ENCODE assay signal across 21 cellular contexts in genomic region chr7:95907337-95907736, GRCh38.
A peak's percentile ranks its signal among the peaks of the same experiment; 100 is the strongest.
DNase-seq lines count a peak whose midpoint lies in the region; ATAC-seq and TF ChIP-seq lines count a peak whose summit lies in the region.
"Had no signal": no experiment of that assay in that cellular context is flagged by ENCODE, and none has a peak within 500 bp of the region (broad histone marks: within the 10 kb centered on the region; RNA-seq: fewer than 3 reads in every experiment).

No MANE protein-coding gene starts in this region.

- peaks cover 3% of the 10 kb centered on the region for H3K27me3 Mint-ChIP-seq in GM23338 (ENCODE audit: insufficient read depth, low read depth, poor library complexity)

- peak overlapping the region; percentile 58 for H3K4me2 ChIP-seq in GM23338

- no peaks in the 10 kb centered on the region for H3K9me2 ChIP-seq in GM23338 (ENCODE audit: insufficient read depth)

- H3K4me3 Mint-ChIP-seq in GM23338 = no peak overlapping the region
- H3K4me3 Mint-ChIP-seq: B cell; CD8-positive, alpha-beta T cell; T-helper 1 cell treated with Interleukin-12 subunit alpha and Interleukin-12 subunit beta and Interleukin-4 antibody, amounts not matched to agents 30 μg/mL and 1 μg/mL, for 36 hours had no signal

- H3K36me3 ChIP-seq in GM23338 (ENCODE audit: insufficient read depth) (no peaks in the 10 kb centered on the region), lower lobe of right lung (no peaks in the 10 kb centered on the region)
- H3K36me3 ChIP-seq: Peyer's patch had no signal

- TF ChIP-seq CTCF in GM23338 (conservative IDR thresholded peaks at IDR 0.05; ENCODE audit: low read depth in 2 of 2) = no peak
- no peak for TF ChIP-seq CTCF in lower lobe of right lung (IDR thresholded peaks at IDR 0.05)

- H3K9me3 ChIP-seq in lower lobe of right lung = no peaks in the 10 kb centered on the region
- H3K9me3 ChIP-seq: Caco-2, Peyer's patch had no signal

- no peak overlapping the region for H3K27ac Mint-ChIP-seq in GM23338
- H3K27ac Mint-ChIP-seq: B cell; CD8-positive, alpha-beta T cell; T-helper 1 cell treated with Interleukin-12 subunit alpha and Interleukin-12 subunit beta and Interleukin-4 antibody, amounts not matched to agents 30 μg/mL and 1 μg/mL, for 36 hours had no signal

- H3K36me3 Mint-ChIP-seq in GM23338 (ENCODE audit: low read depth) = no peaks in the 10 kb centered on the region
- H3K36me3 Mint-ChIP-seq: CD8-positive, alpha-beta T cell had no signal

- H3K27ac ChIP-seq in GM23338 (ENCODE audit: low read depth) (peak overlapping the region; percentile 74; the same call in 1 of the 2 replicates), lower lobe of right lung (no peak overlapping the region)
- H3K27ac ChIP-seq: C4-2B, GM23248, Peyer's patch, SK-N-MC had no signal

- H3K9me3 Mint-ChIP-seq in GM23338 = no peaks in the 10 kb centered on the region
- H3K9me3 Mint-ChIP-seq: CD8-positive, alpha-beta T cell; H9; T-helper 1 cell treated with Interleukin-12 subunit alpha and Interleukin-12 subunit beta and Interleukin-4 antibody, amounts not matched to agents 30 μg/mL and 1 μg/mL, for 36 hours had no signal

- H3K4me3 ChIP-seq in GM23338 = peak overlapping the region; percentile 3; the same call in 1 of the 2 replicates
- H3K4me3 ChIP-seq in lower lobe of right lung = no peak overlapping the region
- H3K4me3 ChIP-seq: GM23248, Peyer's patch, SK-N-MC had no signal

- DNase-seq in DMS79 (lab: John Stamatoyannopoulos, UW) = peak; percentile 5
- DNase-seq in GM23338 (ENCODE audit: low spot score) = no peak
- DNase-seq in SW480 (ENCODE audit: low spot score) = peak; percentile 17
- DNase-seq in myocyte (ENCODE audit: low read depth) = peak; percentile 70
- DNase-seq in KG1 (lab: John Stamatoyannopoulos, UW) = no peak
- DNase-seq in lower lobe of right lung = no peak
- no peak for DNase-seq in NCI-H524 (lab: John Stamatoyannopoulos, UW)
- DNase-seq: Caco-2; CD8-positive, alpha-beta T cell; GM23248; H9; Kasumi-1; NCI-H1105; NCI-H2081 treated with DMSO at 0.1 percent for 48 hours; Peyer's patch; SHP77 treated with DMSO at 0.1 percent for 48 hours had no signal

- no peaks in the 10 kb centered on the region for H4K20me1 ChIP-seq in GM23338 (replicated peaks; ENCODE audit: insufficient read depth)

- no peaks in the 10 kb centered on the region for H3F3A ChIP-seq in GM23338 (replicated peaks; ENCODE audit: low read depth)

- intact Hi-C loops in lower lobe of right lung (cut with DNase I) = no loop called here

- H3K4me1 ChIP-seq in GM23338 (ENCODE audit: insufficient read depth) = peaks cover 32% of the 10 kb centered on the region
- no peaks in the 10 kb centered on the region for H3K4me1 ChIP-seq in lower lobe of right lung
- H3K4me1 ChIP-seq: Caco-2, Peyer's patch had no signal

- H3K4me1 Mint-ChIP-seq in GM23338 = peaks cover 21% of the 10 kb centered on the region
- H3K4me1 Mint-ChIP-seq: B cell had no signal

- H3K27me3 ChIP-seq in GM23338 (ENCODE audit: insufficient read depth) (no peaks in the 10 kb centered on the region), lower lobe of right lung (ENCODE audit: low read depth) (peaks cover 3% of the 10 kb centered on the region)
- H3K27me3 ChIP-seq: Peyer's patch had no signal

- ATAC-seq in GM23338 (peak; percentile 38; the same call in 1 of the 3 replicates), lower lobe of right lung (no peak)
- ATAC-seq: CD8-positive, alpha-beta T cell; HepG2 had no signal

- no peaks in the 10 kb centered on the region for H3K79me2 ChIP-seq in GM23338 (replicated peaks; ENCODE audit: insufficient read depth)

- peak overlapping the region; percentile 23; the same call in 1 of the 2 replicates for H2AFZ ChIP-seq in GM23338
- H2AFZ ChIP-seq: GM23248 had no signal

TF ChIP-seq in GM23338, 12 proteins besides CTCF, POLR2A, EP300 and RAD21 (continues in another document):
- TF ChIP-seq ZNF462 (CRISPR knock-in tag; IDR thresholded peaks at IDR 0.05) (no peak), EZH2phosphoT487 (IDR thresholded peaks at IDR 0.05; ENCODE audit: unreplicated experiment) (no peak), POLR2AphosphoS5 (IDR thresholded peaks at IDR 0.05; ENCODE audit: low read depth) (no peak), JUNB (IDR thresholded peaks at IDR 0.05; ENCODE audit: unreplicated experiment) (no peak), CREB1 (CRISPR knock-in tag; IDR thresholded peaks at IDR 0.05; ENCODE audit: low read depth) (no peak), ZNF114 (CRISPR knock-in tag; IDR thresholded peaks at IDR 0.05) (no peak), NANOG (IDR thresholded peaks at IDR 0.05; ENCODE audit: borderline replicate concordance) (no peak), STAT1 (IDR thresholded peaks at IDR 0.05; ENCODE audit: unreplicated experiment) (no peak), ETS1 (IDR thresholded peaks at IDR 0.05) (no peak), EZH2 (IDR thresholded peaks at IDR 0.05; ENCODE audit: low read depth, unreplicated experiment) (no peak)

Comparison
In these comparisons a context has a peak if more than half of its experiments do, and no peak if none do; other contexts are left out.
1. DNase-seq: peak in DMS79 (single experiment), SW480 (single experiment) and myocyte (single experiment); none in GM23338 (single experiment), KG1 (single experiment), lower lobe of right lung (single experiment) and NCI-H524 (0 of 2).